ENCODE assay signal across 8 cellular contexts in the genomic region with DNA sequence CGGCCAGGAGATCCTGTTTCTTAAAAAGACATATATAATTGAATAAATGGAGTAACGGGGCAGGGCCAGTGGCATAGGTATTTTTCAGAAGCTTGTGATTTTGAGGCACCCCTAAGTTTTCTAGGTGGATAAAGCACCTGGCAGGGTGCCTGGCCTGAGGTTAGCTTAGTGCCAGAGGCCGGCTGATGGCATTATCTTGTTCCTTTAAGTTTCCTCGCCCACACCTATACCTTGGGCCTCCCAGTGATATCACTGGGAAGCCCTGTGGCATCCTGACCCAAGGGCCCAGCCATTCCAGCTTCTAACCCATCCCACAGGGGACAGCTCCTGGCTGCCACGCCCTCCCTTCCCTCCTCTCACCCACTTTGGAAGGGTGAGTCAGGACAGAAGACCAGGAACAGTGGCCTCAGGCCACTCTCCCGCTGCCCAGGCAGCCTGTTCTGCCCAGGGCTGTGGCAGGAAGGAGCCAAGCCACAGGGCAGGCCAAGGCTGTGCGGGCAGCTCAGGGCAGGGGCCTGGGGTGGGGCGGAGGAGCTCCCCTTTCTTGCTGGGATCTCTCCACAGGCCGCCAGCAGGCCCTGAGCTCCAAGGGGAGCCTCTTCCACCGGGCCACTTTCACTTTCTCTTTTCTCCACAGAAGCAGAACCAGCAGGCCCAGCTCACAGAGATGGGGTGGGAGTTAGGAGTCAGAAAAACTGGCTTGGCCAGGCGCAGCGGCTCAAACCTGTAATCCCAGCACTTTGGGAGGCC.
DNase-seq lines count a peak whose midpoint lies in the region; ATAC-seq and TF ChIP-seq lines count a peak whose summit lies in the region.

No MANE protein-coding gene starts in this region.

- peak overlapping the region; percentile 53 for H3K4me3 ChIP-seq in CD8-positive, alpha-beta T cell (ENCODE audit: low read depth, low read length)
- H3K4me3 ChIP-seq in KMS-11 (IDR thresholded peaks at IDR 0.05; ENCODE audit: insufficient read depth, low read depth, low read length): no peak overlapping the region
- H3K4me3 ChIP-seq in testis: no peak overlapping the region

- no peaks in the 10 kb centered on the region for H3K9me3 ChIP-seq in CD8-positive, alpha-beta T cell (ENCODE audit: low read length)
- H3K9me3 ChIP-seq in testis: no peaks in the 10 kb centered on the region

- peak; percentile 9 for ATAC-seq in CD8-positive, alpha-beta T cell
- ATAC-seq in HG03460 (IDR thresholded peaks at IDR 0.05; ENCODE audit: unreplicated experiment): no peak

- no peaks in the 10 kb centered on the region for H4K20me1 ChIP-seq in KMS-11 (ENCODE audit: insufficient read depth)

- H3K27ac ChIP-seq in CD8-positive, alpha-beta T cell (ENCODE audit: low read depth, low read length): peak overlapping the region; percentile 60
- H3K27ac ChIP-seq in KMS-11 (no peak overlapping the region), testis (peak overlapping the region; percentile 85 to 88)

- H3K36me3 ChIP-seq in CD8-positive, alpha-beta T cell (ENCODE audit: insufficient read depth, low read length): no peaks in the 10 kb centered on the region
- H3K36me3 ChIP-seq in KMS-11 (ENCODE audit: insufficient read depth): no peaks in the 10 kb centered on the region
- no peaks in the 10 kb centered on the region for H3K36me3 ChIP-seq in testis (ENCODE audit: low read depth, missing control alignments)

- no peaks in the 10 kb centered on the region for H3K9me3 Mint-ChIP-seq in CD8-positive, alpha-beta T cell
- H3K9me3 Mint-ChIP-seq in mesothelial cell of epicardium: no peaks in the 10 kb centered on the region

- H3K4me1 Mint-ChIP-seq in CD8-positive, alpha-beta T cell (ENCODE audit: low read depth): peaks cover 39% of the 10 kb centered on the region
- H3K4me1 Mint-ChIP-seq in mesothelial cell of epicardium: peaks cover 74% of the 10 kb centered on the region

- intact Hi-C loops in CD8-positive, alpha-beta T cell (cut with DNase I, micrococcal nuclease): loop anchor here in 1 of 2 experiments (5.0 kb wide), 1 partner anchor 76 kb away; no protein-coding TSS in a partner anchor
- intact Hi-C loops in testis (cut with DNase I; ENCODE audit: low total_unique reads): no loop called here

- peak overlapping the region; percentile 89 for H3K27ac Mint-ChIP-seq in CD8-positive, alpha-beta T cell
- peak overlapping the region; percentile 91 for H3K27ac Mint-ChIP-seq in mesothelial cell of epicardium

- 52 to 54% methylated on average over 11 to 12 of the region's 12 CpGs for WGBS in testis, 2 donors

- TF ChIP-seq POLR2A in testis (IDR thresholded peaks at IDR 0.05): no peak

- no peak overlapping the region for H3K4me2 ChIP-seq in KMS-11

- H3K36me3 Mint-ChIP-seq in CD8-positive, alpha-beta T cell: no peaks in the 10 kb centered on the region
- H3K36me3 Mint-ChIP-seq in mesothelial cell of epicardium: no peaks in the 10 kb centered on the region

- TF ChIP-seq CTCF in CD8-positive, alpha-beta T cell (IDR thresholded peaks at IDR 0.05): no peak
- TF ChIP-seq CTCF in KMS-11 (conservative IDR thresholded peaks at IDR 0.05; ENCODE audit: low read depth, low read length) (no peak), mesothelial cell of epicardium (IDR thresholded peaks at IDR 0.05; ENCODE audit: unreplicated experiment) (no peak), testis (IDR thresholded peaks at IDR 0.05) (no peak)

- CTCF ChIA-PET in CD8-positive, alpha-beta T cell (lab: Charles Lee): interaction anchor here (0.8 to 6.5 kb wide), 12 partner anchors 9 to 110 kb away, joined by 3 to 48 read pairs (median 4); no protein-coding TSS in a partner anchor

- DNase-seq in CD8-positive, alpha-beta T cell: peak in 6 of 7 experiments; percentile 27 to 68 (median 42)
- peak; percentile 29 for DNase-seq in activated CD4-positive, alpha-beta T cell treated with anti-CD3 and anti-CD28 coated beads for 1 hour
- peak; percentile 25 for DNase-seq in effector CD4-positive, alpha-beta T cell
- DNase-seq in mesothelial cell of epicardium (ENCODE audit: low spot score in 2 of 2, unreplicated experiment in 2 of 2) (no peak), testis (peak; percentile 73), NCI-H1092 (lab: John Stamatoyannopoulos, UW) (no peak)

- H3K79me2 ChIP-seq in KMS-11 (ENCODE audit: insufficient read depth, low read depth): no peaks in the 10 kb centered on the region

- POLR2A ChIA-PET in CD8-positive, alpha-beta T cell (lab: Charles Lee): interaction anchor here (1.1 to 2.6 kb wide), 6 partner anchors 9 to 86 kb away, joined by 3 to 13 read pairs (median 5); no protein-coding TSS in a partner anchor

- peak overlapping the region; percentile 56 for H3K4me3 Mint-ChIP-seq in CD8-positive, alpha-beta T cell
- no peak overlapping the region for H3K4me3 Mint-ChIP-seq in mesothelial cell of epicardium

- H2AFZ ChIP-seq in KMS-11 (ENCODE audit: low read depth): 0 out of 2 replicates have a peak overlapping the region, but pooled peaks have one; percentile 22

- H3K27me3 ChIP-seq in CD8-positive, alpha-beta T cell (ENCODE audit: insufficient read depth, low read length): no peaks in the 10 kb centered on the region
- no peaks in the 10 kb centered on the region for H3K27me3 ChIP-seq in KMS-11 (ENCODE audit: insufficient read depth, low read depth)
- no peaks in the 10 kb centered on the region for H3K27me3 ChIP-seq in testis

- H3K9ac ChIP-seq in KMS-11: no peak overlapping the region

- H3K4me1 ChIP-seq in CD8-positive, alpha-beta T cell (ENCODE audit: insufficient read depth, low read length): peaks cover 45% of the 10 kb centered on the region
- peaks cover 44% of the 10 kb centered on the region for H3K4me1 ChIP-seq in KMS-11 (ENCODE audit: low read depth, poor library complexity, severe bottlenecking)
- peaks cover 59% of the 10 kb centered on the region for H3K4me1 ChIP-seq in testis

- no peaks in the 10 kb centered on the region for H3K27me3 Mint-ChIP-seq in CD8-positive, alpha-beta T cell (ENCODE audit: low read depth)
- H3K27me3 Mint-ChIP-seq in mesothelial cell of epicardium (ENCODE audit: low read depth): no peaks in the 10 kb centered on the region

Comparison
In these comparisons a context has a peak if more than half of its experiments do, and no peak if none do; other contexts are left out.
1. DNase-seq: peak in CD8-positive, alpha-beta T cell (6 of 7), activated CD4-positive, alpha-beta T cell treated with anti-CD3 and anti-CD28 coated beads for 1 hour (single experiment), effector CD4-positive, alpha-beta T cell (single experiment) and testis (single experiment); none in mesothelial cell of epicardium (0 of 2) and NCI-H1092 (single experiment).